Comparison of ENCODE assay signal across 2 cellular contexts in the genomic region with DNA sequence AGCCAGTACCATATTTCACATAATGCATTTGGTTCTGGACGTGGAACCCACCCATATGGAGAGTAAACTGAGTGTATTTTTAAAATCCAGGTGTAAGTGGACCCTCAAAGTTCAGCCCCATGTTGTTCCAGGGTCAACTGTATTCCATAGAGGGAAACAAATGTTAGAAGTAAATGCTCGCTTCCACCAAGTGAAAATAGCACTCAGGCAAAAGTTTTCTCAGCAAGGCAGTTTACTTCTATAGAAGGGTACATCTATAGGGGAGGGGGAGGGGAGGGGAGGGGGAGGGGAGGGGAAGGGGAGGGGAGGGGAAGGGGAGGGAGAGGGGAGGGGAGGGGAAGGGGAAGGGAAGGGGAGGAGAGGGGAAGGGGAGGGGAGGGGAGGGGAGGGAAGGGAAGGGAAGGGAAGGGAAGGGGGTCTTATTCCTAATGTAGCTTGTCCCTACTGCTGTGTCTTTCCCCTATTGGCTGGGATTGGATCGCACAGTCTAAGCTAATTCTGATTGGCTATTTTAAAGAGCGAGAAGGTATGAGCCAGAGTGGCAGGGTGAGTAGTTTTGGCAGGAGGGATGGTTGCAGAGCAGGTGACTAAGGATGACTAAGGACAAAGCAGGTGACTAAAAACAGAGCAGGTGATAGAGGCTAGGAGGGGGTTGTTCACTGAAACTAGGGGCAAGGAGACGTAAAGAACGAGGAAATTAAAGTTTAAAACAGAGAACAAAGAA.
TF ChIP-seq lines count a peak whose summit lies in the region.

No MANE protein-coding gene starts in this region.

TF ChIP-seq in HepG2, 621 proteins besides CTCF, POLR2A, EP300 and RAD21:
- peak; percentile 89 for TF ChIP-seq HNRNPK (IDR thresholded peaks at IDR 0.05; ENCODE audit: low read depth, low read length, poor library complexity, severe bottlenecking)
- TF ChIP-seq, protein P1, sequence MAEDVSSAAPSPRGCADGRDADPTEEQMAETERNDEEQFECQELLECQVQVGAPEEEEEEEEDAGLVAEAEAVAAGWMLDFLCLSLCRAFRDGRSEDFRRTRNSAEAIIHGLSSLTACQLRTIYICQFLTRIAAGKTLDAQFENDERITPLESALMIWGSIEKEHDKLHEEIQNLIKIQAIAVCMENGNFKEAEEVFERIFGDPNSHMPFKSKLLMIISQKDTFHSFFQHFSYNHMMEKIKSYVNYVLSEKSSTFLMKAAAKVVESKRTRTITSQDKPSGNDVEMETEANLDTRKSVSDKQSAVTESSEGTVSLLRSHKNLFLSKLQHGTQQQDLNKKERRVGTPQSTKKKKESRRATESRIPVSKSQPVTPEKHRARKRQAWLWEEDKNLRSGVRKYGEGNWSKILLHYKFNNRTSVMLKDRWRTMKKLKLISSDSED (CRISPR knock-in tag; IDR thresholded peaks at IDR 0.05) = no peak
- TF ChIP-seq TBX3 (IDR thresholded peaks at IDR 0.05; ENCODE audit: borderline replicate concordance) = no peak
- peak; percentile 68; the same call in 1 of the 2 replicates for TF ChIP-seq PCBP1 (IDR thresholded peaks at IDR 0.05; ENCODE audit: borderline replicate concordance, low read depth, low read length)

TF ChIP-seq in WTC11, 78 proteins besides CTCF, POLR2A, EP300 and RAD21:
- TF ChIP-seq RELA (CRISPR knock-in tag; IDR thresholded peaks at IDR 0.05; ENCODE audit: borderline replicate concordance) = no peak
- TF ChIP-seq, protein P2, sequence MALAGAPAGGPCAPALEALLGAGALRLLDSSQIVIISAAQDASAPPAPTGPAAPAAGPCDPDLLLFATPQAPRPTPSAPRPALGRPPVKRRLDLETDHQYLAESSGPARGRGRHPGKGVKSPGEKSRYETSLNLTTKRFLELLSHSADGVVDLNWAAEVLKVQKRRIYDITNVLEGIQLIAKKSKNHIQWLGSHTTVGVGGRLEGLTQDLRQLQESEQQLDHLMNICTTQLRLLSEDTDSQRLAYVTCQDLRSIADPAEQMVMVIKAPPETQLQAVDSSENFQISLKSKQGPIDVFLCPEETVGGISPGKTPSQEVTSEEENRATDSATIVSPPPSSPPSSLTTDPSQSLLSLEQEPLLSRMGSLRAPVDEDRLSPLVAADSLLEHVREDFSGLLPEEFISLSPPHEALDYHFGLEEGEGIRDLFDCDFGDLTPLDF (CRISPR knock-in tag; IDR thresholded peaks at IDR 0.05) = no peak
- no peak for TF ChIP-seq IRF2 (CRISPR knock-in tag; IDR thresholded peaks at IDR 0.05; ENCODE audit: borderline replicate concordance, low read depth)
- TF ChIP-seq ZNF219 (CRISPR knock-in tag; IDR thresholded peaks at IDR 0.05; ENCODE audit: borderline replicate concordance) = no peak
- TF ChIP-seq, protein P3, sequence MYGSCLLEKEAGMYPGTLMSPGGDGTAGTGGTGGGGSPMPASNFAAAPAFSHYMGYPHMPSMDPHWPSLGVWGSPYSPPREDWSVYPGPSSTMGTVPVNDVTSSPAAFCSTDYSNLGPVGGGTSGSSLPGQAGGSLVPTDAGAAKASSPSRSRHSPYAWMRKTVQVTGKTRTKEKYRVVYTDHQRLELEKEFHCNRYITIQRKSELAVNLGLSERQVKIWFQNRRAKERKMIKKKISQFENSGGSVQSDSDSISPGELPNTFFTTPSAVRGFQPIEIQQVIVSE (CRISPR knock-in tag; IDR thresholded peaks at IDR 0.05; ENCODE audit: borderline replicate concordance) = no peak
- no peak for TF ChIP-seq NR3C1 (CRISPR knock-in tag; conservative IDR thresholded peaks at IDR 0.05; ENCODE audit: low read depth)
